In the genomic region with DNA sequence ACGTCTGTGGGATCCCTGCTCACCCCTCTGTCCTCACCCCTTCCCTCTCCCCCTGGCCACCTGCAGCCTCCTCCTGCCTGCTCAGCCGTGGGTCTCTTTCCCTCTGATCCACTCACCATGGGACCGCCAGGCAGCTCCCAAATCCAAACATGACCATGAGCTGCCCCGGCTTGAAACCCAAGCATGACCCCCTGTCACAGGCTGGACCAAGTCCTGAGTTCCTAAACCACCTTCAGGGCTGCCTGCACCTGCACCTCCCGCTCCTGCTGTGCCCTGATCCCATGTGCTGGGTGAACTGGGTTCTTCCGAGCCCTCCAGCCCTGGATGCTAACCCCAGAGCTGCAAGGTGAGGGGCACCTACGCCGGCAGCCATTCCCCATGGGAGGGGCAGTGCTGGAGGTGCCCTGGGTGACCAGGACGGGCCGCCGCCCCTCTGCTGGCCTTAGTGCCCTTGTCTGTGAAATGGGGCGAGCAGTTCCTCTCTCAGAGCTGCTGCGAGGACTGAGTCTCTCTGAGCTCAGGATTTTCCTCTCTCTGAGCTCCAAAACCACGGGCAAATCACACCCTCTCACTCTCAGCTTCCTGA, we compare ENCODE assay signal across 17 cellular contexts.
"Had no signal": no experiment of that assay in that cellular context is flagged by ENCODE, and none has a peak within 500 bp of the region (broad histone marks: within the 10 kb centered on the region; RNA-seq: fewer than 3 reads in every experiment).

No MANE protein-coding gene starts in this region.

- H3K4me3 ChIP-seq: ascending aorta, thoracic aorta had no signal

- H3K27ac ChIP-seq: ascending aorta, pancreas, thoracic aorta had no signal

- H3K27me3 ChIP-seq: pancreas had no signal

- DNase-seq: activated B cell treated with CpG ODN at 0.5 μM for 24 hours; activated CD4-positive, alpha-beta T cell treated with anti-CD3 and anti-CD28 coated beads, Interleukin-2, amount 10 ng/mL, durations not matched to agents 24 days and 14 days; activated effector memory CD4-positive, alpha-beta T cell treated with anti-CD3 and anti-CD28 coated beads, Interleukin-2, amount 50 U/mL, for 16 hours; activated naive CD8-positive, alpha-beta T cell treated with anti-CD3 and anti-CD28 coated beads, Interleukin-2, amount 10 ng/mL, durations not matched to agents 7 days and 5 days; activated T-cell treated with anti-CD3 and anti-CD28 coated beads for 4 hours; effector CD4-positive, alpha-beta T cell; mammary epithelial cell; nephron progenitor cell; stimulated activated CD4-positive, alpha-beta T cell treated with anti-CD3 and anti-CD28 coated beads, Interleukin-4, amount 100 ng/mL, for 1 hour had no signal

- ATAC-seq: heart left ventricle, pancreas had no signal

- H3K36me3 ChIP-seq: ascending aorta, heart left ventricle, pancreas, thoracic aorta had no signal

- H3K9me3 ChIP-seq: ascending aorta, heart left ventricle, pancreas, thoracic aorta had no signal

- FAIRE-seq: colon, endothelial cell of umbilical vein, frontal cortex, islet of Langerhans, pancreas had no signal
